ENCODE assay signal across 8 cellular contexts in genomic region chr5:73312146-73312871, GRCh38.
DNase-seq lines count a peak whose midpoint lies in the region; FAIRE-seq and TF ChIP-seq lines count a peak whose summit lies in the region.

No MANE protein-coding gene starts in this region.

- H3K4me1 ChIP-seq in Caco-2: no peaks in the 10 kb centered on the region
- peaks cover 6% of the 10 kb centered on the region for H3K4me1 ChIP-seq in Loucy (ENCODE audit: insufficient read depth, low read length, poor library complexity, severe bottlenecking)

- H3K4me3 ChIP-seq in Caco-2 (ENCODE audit: low read depth, low read length) (no peak overlapping the region), Loucy (ENCODE audit: low read length, poor library complexity, severe bottlenecking) (no peak overlapping the region)

- H3K79me2 ChIP-seq in Loucy (ENCODE audit: insufficient read depth, low read length): no peaks in the 10 kb centered on the region

- no peaks in the 10 kb centered on the region for H3F3A ChIP-seq in Loucy (ENCODE audit: low read depth)

- no peak overlapping the region for H2AFZ ChIP-seq in Loucy (ENCODE audit: low read length)

- H3K9ac ChIP-seq in Loucy (ENCODE audit: low read depth, low read length, poor library complexity, severe bottlenecking): no peak overlapping the region

- CTCF ChIA-PET in Caco-2 (lab: Charles Lee): interaction anchor here (1.3 kb wide), 1 partner anchor 139 kb away, joined by 8 read pairs; no protein-coding TSS in a partner anchor

- POLR2A ChIA-PET in Caco-2 (lab: Charles Lee): no interaction called here

- DNase-seq in Caco-2 (peak; percentile 29 to 44), astrocyte of the hippocampus (ENCODE audit: low read depth, low spot score) (peak; percentile 96), mesothelial cell of epicardium (ENCODE audit: low spot score in 2 of 2, unreplicated experiment in 2 of 2) (no peak), NCI-H510A treated with DMSO at 0.1 percent for 48 hours (lab: John Stamatoyannopoulos, UW) (no peak), NCI-H748 treated with DMSO at 0.1 percent for 48 hours (lab: John Stamatoyannopoulos, UW) (no peak), GM12892 (ENCODE audit: insufficient read length) (no peak), NCI-H187 treated with DMSO at 0.1 percent for 48 hours (lab: John Stamatoyannopoulos, UW) (no peak)

- no peak overlapping the region for H3K4me3 Mint-ChIP-seq in Caco-2 (ENCODE audit: unreplicated experiment)
- H3K4me3 Mint-ChIP-seq in mesothelial cell of epicardium: no peak overlapping the region

- peak overlapping the region; percentile 9 for H3K4me2 ChIP-seq in Loucy (ENCODE audit: low read depth, low read length, poor library complexity, severe bottlenecking)

- no TSS peak for BruUV-seq in Caco-2 (replicated peaks; lab: Mats Ljungman, UMichigan)

- TF ChIP-seq POLR2A in GM12892 (IDR thresholded peaks at IDR 0.05; ENCODE audit: low read depth, low read length): no peak

- H3K9me3 Mint-ChIP-seq in Caco-2 (ENCODE audit: unreplicated experiment) (no peaks in the 10 kb centered on the region), mesothelial cell of epicardium (no peaks in the 10 kb centered on the region)

- no peaks in the 10 kb centered on the region for H3K9me2 ChIP-seq in Loucy (replicated peaks; ENCODE audit: low read depth, low read length)

- intact Hi-C loops in Caco-2 (cut with micrococcal nuclease; ENCODE audit: unreplicated experiment): no loop called here

- no peaks in the 10 kb centered on the region for H3K36me3 Mint-ChIP-seq in Caco-2 (ENCODE audit: insufficient read depth, unreplicated experiment)
- no peaks in the 10 kb centered on the region for H3K36me3 Mint-ChIP-seq in mesothelial cell of epicardium

- H3K9me3 ChIP-seq in Caco-2: no peaks in the 10 kb centered on the region
- H3K9me3 ChIP-seq in Loucy (ENCODE audit: insufficient read depth, low read depth, low read length): no peaks in the 10 kb centered on the region

- no peaks in the 10 kb centered on the region for H3K27me3 ChIP-seq in Caco-2 (replicated peaks; ENCODE audit: control insufficient read depth, insufficient read depth, low read length)
- no peaks in the 10 kb centered on the region for H3K27me3 ChIP-seq in Loucy (ENCODE audit: insufficient read depth, low read length, poor library complexity, severe bottlenecking)

- H3K4me1 Mint-ChIP-seq in Caco-2 (ENCODE audit: low read depth, unreplicated experiment): no peaks in the 10 kb centered on the region
- H3K4me1 Mint-ChIP-seq in mesothelial cell of epicardium: peaks cover 31% of the 10 kb centered on the region

- H3K36me3 ChIP-seq in Caco-2 (ENCODE audit: control insufficient read depth, insufficient read depth, low read length) (no peaks in the 10 kb centered on the region), Loucy (ENCODE audit: insufficient read depth, low read length) (no peaks in the 10 kb centered on the region)

- H3K27ac Mint-ChIP-seq in Caco-2 (ENCODE audit: unreplicated experiment): no peak overlapping the region
- peak overlapping the region; percentile 82 for H3K27ac Mint-ChIP-seq in mesothelial cell of epicardium

- peaks cover 3% of the 10 kb centered on the region for H3K27me3 Mint-ChIP-seq in Caco-2 (ENCODE audit: insufficient read depth, unreplicated experiment)
- H3K27me3 Mint-ChIP-seq in mesothelial cell of epicardium (ENCODE audit: low read depth): peaks cover 27% of the 10 kb centered on the region

- no peak for FAIRE-seq in GM12892 (lab: Jason Lieb, UNC)

- no peaks in the 10 kb centered on the region for H4K20me1 ChIP-seq in Loucy (ENCODE audit: insufficient read depth, low read length, poor library complexity, severe bottlenecking)

- peak in 1 of 2 experiments; percentile 34 for TF ChIP-seq CTCF in Caco-2 (IDR thresholded peaks at IDR 0.05; ENCODE audit: insufficient read depth in 1 of 2, low read depth in 1 of 2, low read length in 1 of 2, severe bottlenecking in 1 of 2, unreplicated experiment in 1 of 2)
- TF ChIP-seq CTCF in Loucy (conservative IDR thresholded peaks at IDR 0.05; ENCODE audit: low read length): peak; percentile 58
- no peak for TF ChIP-seq CTCF in mesothelial cell of epicardium (IDR thresholded peaks at IDR 0.05; ENCODE audit: unreplicated experiment)

Comparison
In these comparisons a context has a peak if more than half of its experiments do, and no peak if none do; other contexts are left out.
1. DNase-seq: peak in Caco-2 (2 of 2) and astrocyte of the hippocampus (single experiment); none in mesothelial cell of epicardium (0 of 2), NCI-H510A treated with DMSO at 0.1 percent for 48 hours (single experiment), NCI-H748 treated with DMSO at 0.1 percent for 48 hours (single experiment), GM12892 (single experiment) and NCI-H187 treated with DMSO at 0.1 percent for 48 hours (single experiment).